ENCODE assay signal across 34 cellular contexts in the genomic region with DNA sequence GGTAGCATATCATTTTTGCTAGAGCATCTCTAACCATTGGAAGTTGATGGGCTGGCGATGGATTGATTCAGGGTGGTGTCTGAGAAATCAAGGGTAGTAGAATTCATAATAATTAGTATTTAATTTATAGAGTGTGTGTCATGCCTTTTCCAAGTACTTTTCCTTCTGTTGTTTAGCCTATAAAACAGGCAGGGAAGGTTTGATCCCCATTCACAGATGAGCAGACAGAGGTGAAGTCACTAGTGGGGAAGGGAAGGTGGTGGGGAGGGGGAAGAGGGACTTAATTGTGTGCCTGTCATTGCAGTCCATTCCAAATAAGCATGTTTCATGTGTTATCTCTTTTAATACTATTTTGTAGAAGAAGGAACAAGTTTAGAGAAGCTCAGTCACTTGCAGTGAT.
DNase-seq lines count a peak whose midpoint lies in the region; ATAC-seq, FAIRE-seq and TF ChIP-seq lines count a peak whose summit lies in the region.
"Had no signal": no experiment of that assay in that cellular context is flagged by ENCODE, and none has a peak within 500 bp of the region (broad histone marks: within the 10 kb centered on the region; RNA-seq: fewer than 3 reads in every experiment).

No MANE protein-coding gene starts in this region.

- H3K27ac ChIP-seq in DND-41 (ENCODE audit: low read length): peak overlapping the region; percentile 54
- H3K27ac ChIP-seq in WERI-Rb-1: peak overlapping the region; percentile 37
- no peak overlapping the region for H3K27ac ChIP-seq in K562 (ENCODE audit: extremely low read depth, low read depth, low read length)
- H3K27ac ChIP-seq: 22Rv1; A549; BLaER1 treated with 17β-estradiol and CSF1 and Interleukin-3, amounts not matched to agents 10 nM and 100 nM; C4-2B had no signal

- no TSS peak for BruUV-seq in K562 (replicated peaks; lab: Mats Ljungman, UMichigan)

- H3K36me3 ChIP-seq in DND-41 (ENCODE audit: insufficient read depth, low read length) (peaks cover 92% of the 10 kb centered on the region), WERI-Rb-1 (peaks cover 47% of the 10 kb centered on the region), K562 (ENCODE audit: control insufficient read depth, insufficient read depth, low read length) (peaks cover 3% of the 10 kb centered on the region; the same call in 2 of the 3 replicates)

- DNase-seq in DMS 273 (lab: John Stamatoyannopoulos, UW; ENCODE audit: unreplicated experiment) (peak; percentile 7), DMS 273 treated with DMSO at 0.1 percent for 48 hours (lab: John Stamatoyannopoulos, UW) (no peak), DND-41 (no peak), WERI-Rb-1 (no peak), K562 (ENCODE audit: extremely low read depth in 1 of 4, low spot score in 3 of 4) (no peak), hepatic stellate cell (ENCODE audit: low spot score) (no peak), activated gamma-delta T cell (lab: John Stamatoyannopoulos, UW) (no peak)
- DNase-seq: 8988T; ACHN; AML-193; BE2C; C1 segment of cervical spinal cord; Caco-2; Calu3; CD4-positive, alpha-beta memory T cell; CD4-positive, alpha-beta T cell; CD4-positive, CD25-positive, alpha-beta regulatory T cell; CD8-positive, alpha-beta memory T cell; CD8-positive, alpha-beta T cell; COR-L47; DMS153; DMS53; DMS79; DMS79 treated with DMSO at 0.1 percent for 48 hours; EL had no signal

- no peak for TF ChIP-seq CTCF in DND-41 (IDR thresholded peaks at IDR 0.05; ENCODE audit: borderline replicate concordance, extremely low read depth, low read length, poor library complexity, severe bottlenecking)
- TF ChIP-seq CTCF in WERI-Rb-1 (IDR thresholded peaks at IDR 0.05; ENCODE audit: low read depth, low read length): no peak
- no peak for TF ChIP-seq CTCF in K562 (IDR thresholded peaks at IDR 0.05 in 2 of 3, conservative IDR thresholded peaks at IDR 0.05 in 1 of 3; ENCODE audit: insufficient read depth in 2 of 3, low read depth in 1 of 3, low read length in 3 of 3)

- H3K4me3 ChIP-seq in DND-41 (ENCODE audit: low read depth in 1 of 2, low read length in 2 of 2) (no peak overlapping the region), WERI-Rb-1 (ENCODE audit: low read depth, low read length) (no peak overlapping the region), K562 (no peak overlapping the region)
- H3K4me3 ChIP-seq: A549; BLaER1; BLaER1 treated with 17β-estradiol and CSF1 and Interleukin-3, amounts not matched to agents 10 nM and 100 nM had no signal

- no peaks in the 10 kb centered on the region for H3K9me3 ChIP-seq in DND-41 (ENCODE audit: insufficient read depth, low read length, severe bottlenecking)
- H3K9me3 ChIP-seq in WERI-Rb-1 (ENCODE audit: severe bottlenecking): peaks cover 20% of the 10 kb centered on the region
- H3K9me3 ChIP-seq in K562 (replicated peaks; ENCODE audit: control insufficient read depth, insufficient read depth, low read depth, low read length): peaks cover 18% of the 10 kb centered on the region

- POLR2A ChIA-PET in K562 (lab: Yijun Ruan, JAX): no interaction called here

- H3K9ac ChIP-seq in DND-41 (ENCODE audit: low read depth, low read length) (no peak overlapping the region), K562 (ENCODE audit: insufficient read depth in 1 of 2, low read depth in 2 of 2, low read length in 2 of 2) (no peak overlapping the region)
- H3K9ac ChIP-seq: BLaER1; BLaER1 treated with 17β-estradiol and CSF1 and Interleukin-3, amounts not matched to agents 10 nM and 100 nM had no signal

- H2AFZ ChIP-seq in DND-41 (ENCODE audit: low read depth, low read length) (no peak overlapping the region), K562 (ENCODE audit: low read depth, low read length) (no peak overlapping the region)

- FAIRE-seq in K562 (lab: Jason Lieb, UNC): no peak
- FAIRE-seq: A204.1, D721Med, G401.6 had no signal

- no peaks in the 10 kb centered on the region for H3K9me1 ChIP-seq in K562 (ENCODE audit: control insufficient read depth, insufficient read depth, low read length)

- WGBS in K562 (ENCODE audit: insufficient coverage, low coverage, missing lambda C conversion rate): 100% methylated on average over 1 of the region's 1 CpG

- H3K79me2 ChIP-seq in DND-41 (ENCODE audit: insufficient read depth, low read length) (peaks cover 100% of the 10 kb centered on the region), K562 (ENCODE audit: control insufficient read depth, insufficient read depth, low read length) (peaks cover 17% of the 10 kb centered on the region)

- no peak for TF ChIP-seq EP300 in K562 (IDR thresholded peaks at IDR 0.05; ENCODE audit: low read length)

- intact Hi-C loops in K562 (cut with micrococcal nuclease): no loop called here

- no peaks in the 10 kb centered on the region for H3K27me3 ChIP-seq in DND-41 (ENCODE audit: insufficient read depth, low read length, poor library complexity)
- no peaks in the 10 kb centered on the region for H3K27me3 ChIP-seq in WERI-Rb-1 (ENCODE audit: insufficient read depth, low read depth, severe bottlenecking)
- no peaks in the 10 kb centered on the region for H3K27me3 ChIP-seq in K562 (ENCODE audit: control insufficient read depth in 2 of 2, insufficient read depth in 2 of 2, low read length in 2 of 2)
- H3K27me3 ChIP-seq: BE2C; BLaER1; BLaER1 treated with 17β-estradiol and CSF1 and Interleukin-3, amounts not matched to agents 10 nM and 100 nM had no signal

- TF ChIP-seq POLR2A in K562 (conservative IDR thresholded peaks at IDR 0.05): no peak

- no peak overlapping the region for H3K4me2 ChIP-seq in DND-41 (ENCODE audit: insufficient read depth, low read length)
- no peak overlapping the region for H3K4me2 ChIP-seq in K562 (ENCODE audit: insufficient read depth, low read length)
- H3K4me2 ChIP-seq: A549; BLaER1; BLaER1 treated with 17β-estradiol and CSF1 and Interleukin-3, amounts not matched to agents 10 nM and 100 nM had no signal

- H4K20me1 ChIP-seq in DND-41 (ENCODE audit: insufficient read depth, low read length): peaks cover 54% of the 10 kb centered on the region
- H4K20me1 ChIP-seq in K562 (replicated peaks; ENCODE audit: control insufficient read depth, insufficient read depth, low read length): no peaks in the 10 kb centered on the region

- CTCF ChIA-PET in K562 (lab: Yijun Ruan, JAX; ENCODE audit: low intra/inter-chr PET ratio): no interaction called here

- H3K4me1 ChIP-seq in DND-41 (ENCODE audit: insufficient read depth, low read length) (peaks cover 6% of the 10 kb centered on the region; the same call in 1 of the 2 replicates), K562 (replicated peaks in 1 of 2; ENCODE audit: control insufficient read depth in 2 of 2, insufficient read depth in 2 of 2, low read length in 2 of 2) (peaks cover 4 to 16% of the 10 kb centered on the region in 2 experiments)
- H3K4me1 ChIP-seq: A549; BE2C; BLaER1; BLaER1 treated with 17β-estradiol and CSF1 and Interleukin-3, amounts not matched to agents 10 nM and 100 nM; Caco-2 had no signal

- no peak for TF ChIP-seq RAD21 in K562 (CRISPR knock-in tag; conservative IDR thresholded peaks at IDR 0.05 in 1 of 2, IDR thresholded peaks at IDR 0.05 in 1 of 2)

- in situ Hi-C loops in K562 (cut with MboI): no loop called here

- ATAC-seq in DND-41 (ENCODE audit: insufficient read depth, low read depth) (no peak), K562 (no peak), HG03159 (IDR thresholded peaks at IDR 0.05; ENCODE audit: unreplicated experiment) (no peak)
- ATAC-seq: A549; CD8-positive, alpha-beta T cell had no signal

TF ChIP-seq in K562, 482 proteins besides CTCF, POLR2A, EP300 and RAD21:
- TF ChIP-seq ZNF324 (CRISPR knock-in tag; IDR thresholded peaks at IDR 0.05) (peak; percentile 93), CBX3 (IDR thresholded peaks at IDR 0.05; ENCODE audit: borderline replicate concordance in 1 of 2, low read length in 2 of 2) (peak in 1 of 2 experiments; percentile 69; a peak in 1 of 3 replicates)
- TF ChIP-seq, protein P1, sequence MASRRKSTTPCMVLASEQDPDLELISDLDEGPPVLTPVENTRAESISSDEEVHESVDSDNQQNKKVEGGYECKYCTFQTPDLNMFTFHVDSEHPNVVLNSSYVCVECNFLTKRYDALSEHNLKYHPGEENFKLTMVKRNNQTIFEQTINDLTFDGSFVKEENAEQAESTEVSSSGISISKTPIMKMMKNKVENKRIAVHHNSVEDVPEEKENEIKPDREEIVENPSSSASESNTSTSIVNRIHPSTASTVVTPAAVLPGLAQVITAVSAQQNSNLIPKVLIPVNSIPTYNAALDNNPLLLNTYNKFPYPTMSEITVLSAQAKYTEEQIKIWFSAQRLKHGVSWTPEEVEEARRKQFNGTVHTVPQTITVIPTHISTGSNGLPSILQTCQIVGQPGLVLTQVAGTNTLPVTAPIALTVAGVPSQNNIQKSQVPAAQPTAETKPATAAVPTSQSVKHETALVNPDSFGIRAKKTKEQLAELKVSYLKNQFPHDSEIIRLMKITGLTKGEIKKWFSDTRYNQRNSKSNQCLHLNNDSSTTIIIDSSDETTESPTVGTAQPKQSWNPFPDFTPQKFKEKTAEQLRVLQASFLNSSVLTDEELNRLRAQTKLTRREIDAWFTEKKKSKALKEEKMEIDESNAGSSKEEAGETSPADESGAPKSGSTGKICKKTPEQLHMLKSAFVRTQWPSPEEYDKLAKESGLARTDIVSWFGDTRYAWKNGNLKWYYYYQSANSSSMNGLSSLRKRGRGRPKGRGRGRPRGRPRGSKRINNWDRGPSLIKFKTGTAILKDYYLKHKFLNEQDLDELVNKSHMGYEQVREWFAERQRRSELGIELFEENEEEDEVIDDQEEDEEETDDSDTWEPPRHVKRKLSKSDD (conservative IDR thresholded peaks at IDR 0.05; ENCODE audit: low read length): no peak
